ENCODE assay signal across 8 cellular contexts in genomic region chr2:64675860-64676259, GRCh38. TPM values are rescaled to one million over a fixed set of nuclear protein-coding genes. Genes with fewer than 3 reads are reported as not detected.
DNase-seq lines count a peak whose midpoint lies in the region; ATAC-seq and TF ChIP-seq lines count a peak whose summit lies in the region.

No MANE protein-coding gene starts in this region.

- CTCF ChIA-PET in activated CD8-positive, alpha-beta T cell treated with anti-CD3 and anti-CD28 coated beads for 36 hours (lab: Charles Lee): interaction anchor here (1.2 to 4.2 kb wide), 8 partner anchors 11 to 92 kb away, joined by 3 to 40 read pairs (median 5); partner anchors contain the start of gene SERTAD2

- peak; percentile 81 for DNase-seq in HT1080 (ENCODE audit: low read depth)
- peak; percentile 92 for DNase-seq in activated CD8-positive, alpha-beta T cell treated with anti-CD3 and anti-CD28 coated beads for 36 hours
- DNase-seq in head of caudate nucleus: peak; percentile 30 to 90 (median 70)
- peak; percentile 69 to 74 for DNase-seq in stimulated activated CD8-positive, alpha-beta memory T cell treated with anti-CD3 and anti-CD28 coated beads, Interleukin-7, amount 100 ng/mL, for 4 hours (ENCODE audit: low read depth in 2 of 2)
- no peak for DNase-seq in foreskin melanocyte
- DNase-seq in GM13977 (ENCODE audit: low spot score): no peak
- DNase-seq in prostate gland (ENCODE audit: low spot score): no peak
- DNase-seq in DMS 273 treated with DMSO at 0.1 percent for 48 hours (lab: John Stamatoyannopoulos, UW): no peak

- 85% methylated on average over 5 of the region's 5 CpGs for WGBS in prostate gland

- H3K9me3 ChIP-seq in prostate gland: no peaks in the 10 kb centered on the region

- no peaks in the 10 kb centered on the region for H3K36me3 ChIP-seq in prostate gland

- H3K4me1 ChIP-seq in prostate gland (replicated peaks): no peaks in the 10 kb centered on the region

- H3K4me3 Mint-ChIP-seq in activated CD8-positive, alpha-beta T cell treated with anti-CD3 and anti-CD28 coated beads for 36 hours: no peak overlapping the region

- ATAC-seq in activated CD8-positive, alpha-beta T cell treated with anti-CD3 and anti-CD28 coated beads for 36 hours: peak; percentile 98

- intact Hi-C loops in activated CD8-positive, alpha-beta T cell treated with anti-CD3 and anti-CD28 coated beads for 36 hours (cut with micrococcal nuclease): no loop called here
- intact Hi-C loops in head of caudate nucleus (cut with DNase I): no loop called here
- intact Hi-C loops in prostate gland (cut with DNase I): no loop called here

- POLR2A ChIA-PET in activated CD8-positive, alpha-beta T cell treated with anti-CD3 and anti-CD28 coated beads for 36 hours (lab: Charles Lee): interaction anchor here (0.9 to 2.9 kb wide), 9 partner anchors 9 to 143 kb away, joined by 3 to 19 read pairs (median 4); partner anchors contain the start of gene SERTAD2

- H3K4me1 Mint-ChIP-seq in activated CD8-positive, alpha-beta T cell treated with anti-CD3 and anti-CD28 coated beads for 36 hours (ENCODE audit: low read depth): peaks cover 63% of the 10 kb centered on the region

- TF ChIP-seq CTCF in activated CD8-positive, alpha-beta T cell treated with anti-CD3 and anti-CD28 coated beads for 36 hours (IDR thresholded peaks at IDR 0.05): no peak
- no peak for TF ChIP-seq CTCF in GM13977 (IDR thresholded peaks at IDR 0.05; ENCODE audit: extremely low read depth, insufficient read depth, missing control alignments)
- TF ChIP-seq CTCF in prostate gland (IDR thresholded peaks at IDR 0.05): no peak

- H3K27me3 Mint-ChIP-seq in activated CD8-positive, alpha-beta T cell treated with anti-CD3 and anti-CD28 coated beads for 36 hours: no peaks in the 10 kb centered on the region

- H3K36me3 Mint-ChIP-seq in activated CD8-positive, alpha-beta T cell treated with anti-CD3 and anti-CD28 coated beads for 36 hours (ENCODE audit: low read depth): peaks cover 2% of the 10 kb centered on the region

- in situ Hi-C loops in GM13977 (cut with MboI; ENCODE audit: low pct_unique_long_range_greater_than_20kb, low sequenced_read_pairs, unreplicated experiment): no loop called here

- H3K27me3 ChIP-seq in prostate gland (replicated peaks; ENCODE audit: insufficient read depth): no peaks in the 10 kb centered on the region

- H3K27ac ChIP-seq in prostate gland: no peak overlapping the region

- H3K27ac Mint-ChIP-seq in activated CD8-positive, alpha-beta T cell treated with anti-CD3 and anti-CD28 coated beads for 36 hours: peak overlapping the region; percentile 64

- no peak overlapping the region for H3K4me3 ChIP-seq in prostate gland

- no peak for TF ChIP-seq POLR2A in prostate gland (IDR thresholded peaks at IDR 0.05)

- no peaks in the 10 kb centered on the region for H3K9me3 Mint-ChIP-seq in activated CD8-positive, alpha-beta T cell treated with anti-CD3 and anti-CD28 coated beads for 36 hours

RNA-seq across cellular contexts. Expression of gene SERTAD2, which starts 22.1 kb away (rescaled TPM):
- total RNA-seq in HT1080 (2014; rRNA removed; shearing (Covaris generic)): 4.8 and 6.6 TPM in 2 replicates
- 21.0 and 26.3 TPM in 2 replicates for polyA plus RNA-seq in HT1080 (2015; cell fraction: cytosol; rRNA removed)
- 10.9 and 16.7 TPM in 2 replicates for polyA plus RNA-seq in HT1080 (2015; cell fraction: nucleus; rRNA removed)
- 10 to 100 TPM; 31.2 to 33.9 TPM for total RNA-seq in activated CD8-positive, alpha-beta T cell treated with anti-CD3 and anti-CD28 coated beads for 36 hours
- 10 to 100 TPM; 15.3 to 26.0 TPM for total RNA-seq in prostate gland

Comparison
In these comparisons a context has a peak if more than half of its experiments do, and no peak if none do; other contexts are left out.
1. DNase-seq: peak in HT1080 (single experiment), activated CD8-positive, alpha-beta T cell treated with anti-CD3 and anti-CD28 coated beads for 36 hours (single experiment), head of caudate nucleus (42 of 42) and stimulated activated CD8-positive, alpha-beta memory T cell treated with anti-CD3 and anti-CD28 coated beads, Interleukin-7, amount 100 ng/mL, for 4 hours (2 of 2); none in foreskin melanocyte (single experiment), GM13977 (single experiment), prostate gland (single experiment) and DMS 273 treated with DMSO at 0.1 percent for 48 hours (single experiment).